Comparison of ENCODE assay signal across 8 cellular contexts in the genomic region with DNA sequence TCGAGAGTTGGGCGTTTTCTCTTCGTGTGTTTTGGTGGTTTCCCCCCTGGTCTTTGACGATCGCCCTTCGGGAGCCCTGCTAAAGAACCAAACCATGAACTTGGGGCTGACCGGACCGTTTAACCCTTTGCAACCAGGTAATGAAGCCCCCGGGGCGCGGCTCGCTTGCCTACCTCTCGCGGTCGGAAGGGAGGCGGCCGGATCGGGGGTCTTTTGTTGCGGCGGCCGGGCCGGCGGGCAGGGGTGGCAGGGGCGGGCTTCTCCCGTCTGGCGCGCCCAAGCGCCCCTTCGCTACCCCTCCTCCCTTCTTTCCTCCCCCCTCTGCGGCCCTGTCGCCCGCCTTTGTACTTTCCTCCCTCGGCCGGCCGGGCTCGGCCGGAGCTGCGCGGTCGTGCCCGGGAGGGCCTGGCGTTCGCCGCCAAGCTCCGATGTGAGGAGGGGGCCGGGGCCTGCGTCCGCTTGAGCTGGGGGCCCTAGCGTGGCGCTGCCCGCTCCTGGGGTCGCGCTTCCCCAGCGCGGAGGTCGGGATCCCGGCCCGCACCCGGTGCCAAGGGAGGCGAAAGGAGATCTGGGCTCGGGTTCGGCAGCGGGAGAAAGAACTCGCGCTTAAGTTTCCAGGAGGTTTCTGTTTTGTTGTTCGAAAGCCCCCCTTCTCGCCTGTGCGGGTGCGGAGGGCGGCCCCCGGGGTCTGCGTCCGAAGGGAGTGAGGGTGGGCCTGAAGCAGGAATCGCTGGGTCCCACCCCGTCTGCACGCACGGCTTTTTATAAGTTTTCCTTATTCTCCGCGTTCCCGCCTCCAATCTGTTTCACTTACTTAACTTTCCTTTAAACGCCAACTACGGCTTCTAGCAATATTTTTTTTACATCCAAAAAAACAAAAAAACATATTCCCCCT.
DNase-seq lines count a peak whose midpoint lies in the region; ATAC-seq and TF ChIP-seq lines count a peak whose summit lies in the region.

No MANE protein-coding gene starts in this region.

- H3K4me2 ChIP-seq in osteoblast (ENCODE audit: insufficient read depth, low read length), result peak overlapping the region; percentile 82

- H3K9me3 ChIP-seq in osteoblast (ENCODE audit: low read depth, low read length), result no peaks in the 10 kb centered on the region

- peaks cover 35% of the 10 kb centered on the region for H3K79me2 ChIP-seq in osteoblast (ENCODE audit: insufficient read depth, low read length)

- H3K4me3 ChIP-seq in osteoblast (ENCODE audit: insufficient read depth, low read length), result peak overlapping the region; percentile 88

- peak; percentile 1 for ATAC-seq in GM18517 (IDR thresholded peaks at IDR 0.05; ENCODE audit: unreplicated experiment)
- peak; percentile 42 for ATAC-seq in SK-N-SH treated with all-trans-retinoic acid at 6 μM for 48 hours
- no peak for ATAC-seq in HG03280 (IDR thresholded peaks at IDR 0.05; ENCODE audit: unreplicated experiment)

- TF ChIP-seq CTCF in osteoblast (IDR thresholded peaks at IDR 0.05; ENCODE audit: extremely low read depth, low read depth, low read length), result no peak

- no peaks in the 10 kb centered on the region for H3K36me3 ChIP-seq in osteoblast (ENCODE audit: insufficient read depth, low read length)

- H3K4me1 ChIP-seq in osteoblast (ENCODE audit: insufficient read depth, low read length), result peaks cover 10% of the 10 kb centered on the region

- peak overlapping the region; percentile 54 for H3K27ac ChIP-seq in osteoblast (ENCODE audit: low read depth, low read length)

- H3K27me3 ChIP-seq in osteoblast (ENCODE audit: insufficient read depth, low read length), result no peaks in the 10 kb centered on the region

- no peaks in the 10 kb centered on the region for H4K20me1 ChIP-seq in osteoblast (ENCODE audit: insufficient read depth, low read length)

- H2AFZ ChIP-seq in osteoblast (ENCODE audit: low read length), result peak overlapping the region; percentile 87

- DNase-seq in AG08396 (ENCODE audit: low spot score) (peak; percentile 55), fibroblast of gingiva (ENCODE audit: low read depth) (peak; percentile 3), osteoblast (ENCODE audit: insufficient read length, low spot score, missing footprints) (peak; percentile 94), OCI-M2 (lab: John Stamatoyannopoulos, UW; ENCODE audit: unreplicated experiment) (no peak), epidermal melanocyte (ENCODE audit: insufficient read length, low spot score) (no peak)

TF ChIP-seq in SK-N-SH treated with all-trans-retinoic acid at 6 μM for 48 hours, 23 proteins besides CTCF, POLR2A, EP300 and RAD21:
- TF ChIP-seq, protein P1, sequence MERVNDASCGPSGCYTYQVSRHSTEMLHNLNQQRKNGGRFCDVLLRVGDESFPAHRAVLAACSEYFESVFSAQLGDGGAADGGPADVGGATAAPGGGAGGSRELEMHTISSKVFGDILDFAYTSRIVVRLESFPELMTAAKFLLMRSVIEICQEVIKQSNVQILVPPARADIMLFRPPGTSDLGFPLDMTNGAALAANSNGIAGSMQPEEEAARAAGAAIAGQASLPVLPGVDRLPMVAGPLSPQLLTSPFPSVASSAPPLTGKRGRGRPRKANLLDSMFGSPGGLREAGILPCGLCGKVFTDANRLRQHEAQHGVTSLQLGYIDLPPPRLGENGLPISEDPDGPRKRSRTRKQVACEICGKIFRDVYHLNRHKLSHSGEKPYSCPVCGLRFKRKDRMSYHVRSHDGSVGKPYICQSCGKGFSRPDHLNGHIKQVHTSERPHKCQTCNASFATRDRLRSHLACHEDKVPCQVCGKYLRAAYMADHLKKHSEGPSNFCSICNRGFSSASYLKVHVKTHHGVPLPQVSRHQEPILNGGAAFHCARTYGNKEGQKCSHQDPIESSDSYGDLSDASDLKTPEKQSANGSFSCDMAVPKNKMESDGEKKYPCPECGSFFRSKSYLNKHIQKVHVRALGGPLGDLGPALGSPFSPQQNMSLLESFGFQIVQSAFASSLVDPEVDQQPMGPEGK (CRISPR knock-in tag; IDR thresholded peaks at IDR 0.05; ENCODE audit: borderline replicate concordance), result 0 out of 2 replicates have a peak, but pooled peaks have one; percentile 15
- no peak for TF ChIP-seq ZNF565 (CRISPR knock-in tag; conservative IDR thresholded peaks at IDR 0.05; ENCODE audit: low read depth)

Comparison
In these comparisons a context has a peak if more than half of its experiments do, and no peak if none do; other contexts are left out.
1. DNase-seq: peak in AG08396 (single experiment), fibroblast of gingiva (single experiment) and osteoblast (single experiment); none in OCI-M2 (single experiment) and epidermal melanocyte (single experiment).